8 cellular contexts compared by ENCODE assay signal in the genomic region with DNA sequence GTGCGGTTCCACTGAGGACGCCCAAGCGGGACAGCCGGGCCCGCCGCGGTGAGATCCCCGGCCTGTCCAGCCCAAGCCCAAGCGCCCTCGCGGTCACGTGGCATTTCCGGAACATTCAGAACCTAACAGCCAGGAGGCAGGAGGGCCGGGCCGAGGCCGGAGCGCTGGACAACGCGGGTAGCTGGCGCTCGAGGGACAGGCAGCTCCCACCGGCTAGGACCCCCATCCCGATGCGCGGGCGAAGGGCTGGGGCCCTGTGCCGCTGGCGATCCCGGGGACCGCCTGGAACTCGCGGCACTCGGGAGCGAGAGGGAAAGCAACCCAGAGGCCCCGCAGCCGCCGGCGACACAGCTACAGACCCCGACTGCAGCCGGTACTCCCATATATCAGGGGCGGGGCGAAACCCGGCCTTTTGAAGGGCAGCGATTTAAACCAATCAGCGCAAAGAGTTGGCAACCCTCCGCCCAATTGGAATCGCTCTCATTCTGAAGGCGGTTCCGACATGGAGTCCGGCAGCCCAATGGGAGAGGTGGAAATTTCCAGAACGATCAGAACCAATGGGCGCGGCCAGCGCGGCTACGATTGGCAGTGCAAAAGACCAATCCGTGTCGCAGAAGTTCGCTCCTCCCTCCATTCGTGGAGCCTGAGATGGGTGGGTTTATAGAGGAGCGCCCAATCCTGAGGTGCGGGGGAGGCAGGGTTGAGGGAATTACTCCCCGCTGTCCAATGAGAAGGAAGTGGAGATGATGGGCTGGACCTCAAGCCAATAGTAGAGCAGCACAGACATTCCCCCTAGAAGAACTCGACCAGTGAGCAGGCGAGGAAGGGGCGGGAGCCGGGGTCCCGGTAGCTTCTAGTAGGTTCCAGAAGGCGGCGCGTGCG. TPM values are rescaled to one million over a fixed set of nuclear protein-coding genes. Genes with fewer than 3 reads are reported as not detected.
DNase-seq lines count a peak whose midpoint lies in the region; ATAC-seq and TF ChIP-seq lines count a peak whose summit lies in the region.

Gene STIP1, plus strand, starts transcription at position 849 of the 882 bp plus-strand sequence. CDS start 91 bp downstream, outside the sequence.

- DNase-seq in GM12864 (ENCODE audit: low read depth) (peak; percentile 100), NCI-H1105 (lab: John Stamatoyannopoulos, UW) (peak; percentile 100), SKM-1 treated with dmso at 0.1 percent for 144 hours (lab: John Stamatoyannopoulos, UW; ENCODE audit: unreplicated experiment) (peak; percentile 100), glutamatergic neuron (peak; percentile 97), osteocyte (ENCODE audit: extremely low spot score, unreplicated experiment) (peak; percentile 100)

- peak within 1 kb of the TSS; percentile 83 for H3K27ac ChIP-seq in thymus (ENCODE audit: low read depth)

- ATAC-seq in HG02623 (IDR thresholded peaks at IDR 0.05; ENCODE audit: unreplicated experiment), result peak; percentile 86

- no peaks in the 10 kb centered on the region for H3K27me3 ChIP-seq in thymus (ENCODE audit: control insufficient read depth, insufficient read depth)

- peak within 1 kb of the TSS; percentile 64 for H3K4me3 ChIP-seq in GM12864 (ENCODE audit: low read depth, low read length)
- H3K4me3 ChIP-seq in thymus (ENCODE audit: low read length), result peak within 1 kb of the TSS; percentile 74

- no peaks in the 10 kb centered on the region for H3K36me3 Mint-ChIP-seq in activated naive CD8-positive, alpha-beta T cell
- H3K36me3 Mint-ChIP-seq in glutamatergic neuron (ENCODE audit: unreplicated experiment) (no peaks in the 10 kb centered on the region), osteocyte (ENCODE audit: unreplicated experiment) (peaks cover 2% of the 10 kb centered on the region)

- no peaks in the 10 kb centered on the region for H3K9me3 Mint-ChIP-seq in activated naive CD8-positive, alpha-beta T cell (ENCODE audit: low read depth)
- H3K9me3 Mint-ChIP-seq in glutamatergic neuron (ENCODE audit: unreplicated experiment), result peaks cover 5% of the 10 kb centered on the region
- H3K9me3 Mint-ChIP-seq in osteocyte (ENCODE audit: unreplicated experiment), result no peaks in the 10 kb centered on the region

- no peaks in the 10 kb centered on the region for H3K36me3 ChIP-seq in thymus (ENCODE audit: control insufficient read depth, insufficient read depth)

- H3K9me3 ChIP-seq in thymus (ENCODE audit: control insufficient read depth), result no peaks in the 10 kb centered on the region

- TF ChIP-seq CTCF in GM12864 (IDR thresholded peaks at IDR 0.05; ENCODE audit: low read depth, low read length, missing control alignments) (peak; percentile 39), glutamatergic neuron (IDR thresholded peaks at IDR 0.05; ENCODE audit: partially characterized antibody, unreplicated experiment) (no peak), osteocyte (IDR thresholded peaks at IDR 0.05) (peak; percentile 57)

- peak within 1 kb of the TSS; percentile 99 for H3K27ac Mint-ChIP-seq in activated naive CD8-positive, alpha-beta T cell
- H3K27ac Mint-ChIP-seq in glutamatergic neuron (ENCODE audit: unreplicated experiment), result peak within 1 kb of the TSS; percentile 100
- H3K27ac Mint-ChIP-seq in osteocyte (ENCODE audit: unreplicated experiment), result peak within 1 kb of the TSS; percentile 99

- no peaks in the 10 kb centered on the region for H3K27me3 Mint-ChIP-seq in activated naive CD8-positive, alpha-beta T cell
- peaks cover 11% of the 10 kb centered on the region for H3K27me3 Mint-ChIP-seq in glutamatergic neuron (ENCODE audit: unreplicated experiment)
- no peaks in the 10 kb centered on the region for H3K27me3 Mint-ChIP-seq in osteocyte (ENCODE audit: unreplicated experiment)

- peaks cover 14% of the 10 kb centered on the region for H3K4me1 ChIP-seq in thymus (ENCODE audit: control insufficient read depth, insufficient read depth, low read length)

- H3K4me1 Mint-ChIP-seq in activated naive CD8-positive, alpha-beta T cell (ENCODE audit: low read depth), result peaks cover 44% of the 10 kb centered on the region
- H3K4me1 Mint-ChIP-seq in glutamatergic neuron (ENCODE audit: low read depth, unreplicated experiment) (peaks cover 24% of the 10 kb centered on the region), osteocyte (ENCODE audit: unreplicated experiment) (peaks cover 38% of the 10 kb centered on the region)

- WGBS in thymus, result under 1% methylated on average over 72 of the region's 72 CpGs

- peak within 1 kb of the TSS; percentile 96 for H3K4me3 Mint-ChIP-seq in activated naive CD8-positive, alpha-beta T cell
- peak within 1 kb of the TSS; percentile 97 for H3K4me3 Mint-ChIP-seq in glutamatergic neuron (ENCODE audit: unreplicated experiment)
- H3K4me3 Mint-ChIP-seq in osteocyte (ENCODE audit: unreplicated experiment), result peak within 1 kb of the TSS; percentile 94

RNA-seq across cellular contexts. Expression of gene STIP1, which starts in this region (rescaled TPM):
- total RNA-seq in glutamatergic neuron (ENCODE audit: unreplicated experiment) (160 TPM), osteocyte (109 and 115 TPM in 2 replicates)
- polyA plus RNA-seq in thymus, result 46.7 TPM

Comparison
In these comparisons a context has a peak if more than half of its experiments do, and no peak if none do; other contexts are left out.
1. Peak in every context shown above with its lines: DNase-seq, ATAC-seq, H3K4me3 ChIP-seq and H3K27ac ChIP-seq.